Comparison of ENCODE assay signal across 19 cellular contexts in genomic region chr4:118762753-118763477, GRCh38.
A peak's percentile ranks its signal among the peaks of the same experiment; 100 is the strongest.
DNase-seq lines count a peak whose midpoint lies in the region; ATAC-seq, FAIRE-seq and TF ChIP-seq lines count a peak whose summit lies in the region.
"Had no signal": no experiment of that assay in that cellular context is flagged by ENCODE, and none has a peak within 500 bp of the region (broad histone marks: within the 10 kb centered on the region; RNA-seq: fewer than 3 reads in every experiment).

No MANE protein-coding gene starts in this region.

- TF ChIP-seq POLR2A in spleen (IDR thresholded peaks at IDR 0.05): no peak

- H3K4me3 ChIP-seq in adipocyte (ENCODE audit: low read length) (no peak overlapping the region), kidney (ENCODE audit: low read length in 2 of 2) (no peak overlapping the region), spleen (no peak overlapping the region), Caco-2 (ENCODE audit: low read depth, low read length) (no peak overlapping the region)
- H3K4me3 ChIP-seq: pancreas, SJSA1 had no signal

- H3K9me3 ChIP-seq in adipocyte (ENCODE audit: control insufficient read depth, low read length) (no peaks in the 10 kb centered on the region), kidney (ENCODE audit: control insufficient read depth in 1 of 2, low read length in 2 of 2) (no peaks in the 10 kb centered on the region), spleen (no peaks in the 10 kb centered on the region), Caco-2 (no peaks in the 10 kb centered on the region)
- H3K9me3 ChIP-seq: pancreas, SJSA1 had no signal

- WGBS in spleen, 5 donors: 78 to 89% (median 83%) methylated on average over 3 of the region's 3 CpGs

- peaks cover 48% of the 10 kb centered on the region for H3K36me3 ChIP-seq in adipocyte (ENCODE audit: control insufficient read depth, insufficient read depth, low read length, severe bottlenecking)
- peaks cover 10 to 13% of the 10 kb centered on the region in 2 donors for H3K36me3 ChIP-seq in kidney (ENCODE audit: control insufficient read depth in 1 of 2, insufficient read depth in 2 of 2, low read length in 2 of 2)
- peaks cover 0 to 77% (median 32%) of the 10 kb centered on the region in 6 donors for H3K36me3 ChIP-seq in spleen
- no peaks in the 10 kb centered on the region for H3K36me3 ChIP-seq in Caco-2 (ENCODE audit: control insufficient read depth, insufficient read depth, low read length)

- ATAC-seq in HG03196 (IDR thresholded peaks at IDR 0.05; ENCODE audit: unreplicated experiment) (no peak), GM19351 (IDR thresholded peaks at IDR 0.05; ENCODE audit: unreplicated experiment) (no peak)
- no peak for ATAC-seq in stimulated activated memory B cell treated with anti-CD40 and anti-IgM and Interleukin-4, amounts not matched to agents 10 μg/mL and 1 μg/mL and 100 μg/mL, for 72 hours
- ATAC-seq: HCT116, left cardiac atrium, pancreas had no signal

- H3K9ac ChIP-seq in adipocyte (ENCODE audit: low read length) (peak overlapping the region; percentile 65), kidney (ENCODE audit: low read length in 2 of 2) (no peak overlapping the region)

- intact Hi-C loops in kidney (cut with DNase I): no loop called here
- intact Hi-C loops in spleen (cut with DNase I; ENCODE audit: low total_unique reads): no loop called here
- intact Hi-C loops in Caco-2 (cut with micrococcal nuclease; ENCODE audit: unreplicated experiment): no loop called here

- peaks cover 24% of the 10 kb centered on the region for H3K4me1 Mint-ChIP-seq in stimulated activated memory B cell treated with anti-CD40 and anti-IgM and Interleukin-4, amounts not matched to agents 10 μg/mL and 1 μg/mL and 100 μg/mL, for 72 hours
- H3K4me1 Mint-ChIP-seq in Caco-2 (ENCODE audit: low read depth, unreplicated experiment): no peaks in the 10 kb centered on the region

- H3K36me3 Mint-ChIP-seq in stimulated activated memory B cell treated with anti-CD40 and anti-IgM and Interleukin-4, amounts not matched to agents 10 μg/mL and 1 μg/mL and 100 μg/mL, for 72 hours: peaks cover 37% of the 10 kb centered on the region
- H3K36me3 Mint-ChIP-seq in Caco-2 (ENCODE audit: insufficient read depth, unreplicated experiment): peaks cover 30% of the 10 kb centered on the region

- peaks cover 67% of the 10 kb centered on the region for H3K4me1 ChIP-seq in adipocyte (ENCODE audit: control insufficient read depth, insufficient read depth, low read length)
- H3K4me1 ChIP-seq in kidney (ENCODE audit: control insufficient read depth in 1 of 2, insufficient read depth in 1 of 2, low read depth in 1 of 2, low read length in 2 of 2): no peaks in the 10 kb centered on the region
- peaks cover 6 to 47% (median 17%) of the 10 kb centered on the region in 6 donors for H3K4me1 ChIP-seq in spleen
- no peaks in the 10 kb centered on the region for H3K4me1 ChIP-seq in Caco-2

- peak; percentile 53 for FAIRE-seq in kidney (lab: Jason Lieb, UNC)
- FAIRE-seq: GM18507 had no signal

- peak overlapping the region in 1 of 2 donors; percentile 11 for H3K27ac ChIP-seq in kidney (ENCODE audit: low read depth in 2 of 2, low read length in 2 of 2)
- peak overlapping the region in 7 of 8 donors; percentile 35 to 71 (median 63) for H3K27ac ChIP-seq in spleen
- H3K27ac ChIP-seq: pancreas, SJSA1 had no signal

- no peaks in the 10 kb centered on the region for H3K27me3 Mint-ChIP-seq in stimulated activated memory B cell treated with anti-CD40 and anti-IgM and Interleukin-4, amounts not matched to agents 10 μg/mL and 1 μg/mL and 100 μg/mL, for 72 hours
- no peaks in the 10 kb centered on the region for H3K27me3 Mint-ChIP-seq in Caco-2 (ENCODE audit: insufficient read depth, unreplicated experiment)
- H3K27me3 Mint-ChIP-seq: B cell; dendritic cell treated with granulocyte-macrophage colony-stimulating factor and Interleukin-4, amounts not matched to agents 40 ng/mL and 50 ng/mL, for 4 days had no signal

- CTCF ChIA-PET in Caco-2 (lab: Charles Lee): no interaction called here

- TF ChIP-seq CTCF in kidney (IDR thresholded peaks at IDR 0.05; ENCODE audit: borderline replicate concordance, extremely low read depth, insufficient read depth) (no peak), spleen (IDR thresholded peaks at IDR 0.05 in 8 of 11, conservative IDR thresholded peaks at IDR 0.05 in 3 of 11) (no peak), Caco-2 (IDR thresholded peaks at IDR 0.05; ENCODE audit: insufficient read depth in 1 of 2, low read depth in 1 of 2, low read length in 1 of 2, severe bottlenecking in 1 of 2, unreplicated experiment in 1 of 2) (no peak)

- no peaks in the 10 kb centered on the region for H3K9me3 Mint-ChIP-seq in stimulated activated memory B cell treated with anti-CD40 and anti-IgM and Interleukin-4, amounts not matched to agents 10 μg/mL and 1 μg/mL and 100 μg/mL, for 72 hours
- H3K9me3 Mint-ChIP-seq in Caco-2 (ENCODE audit: unreplicated experiment): no peaks in the 10 kb centered on the region
- H3K9me3 Mint-ChIP-seq: dendritic cell treated with granulocyte-macrophage colony-stimulating factor and Interleukin-4, amounts not matched to agents 40 ng/mL and 50 ng/mL, for 4 days had no signal

- H3K27ac Mint-ChIP-seq in stimulated activated memory B cell treated with anti-CD40 and anti-IgM and Interleukin-4, amounts not matched to agents 10 μg/mL and 1 μg/mL and 100 μg/mL, for 72 hours: no peak overlapping the region
- no peak overlapping the region for H3K27ac Mint-ChIP-seq in Caco-2 (ENCODE audit: unreplicated experiment)
- H3K27ac Mint-ChIP-seq: B cell; dendritic cell treated with granulocyte-macrophage colony-stimulating factor and Interleukin-4, amounts not matched to agents 40 ng/mL and 50 ng/mL, for 4 days had no signal

- DNase-seq in EH (ENCODE audit: low read depth) (peak; percentile 79), adipocyte (ENCODE audit: low read depth) (peak; percentile 65), kidney (no peak), spleen (no peak), Caco-2 (no peak)
- DNase-seq: activated CD8-positive, alpha-beta memory T cell treated with anti-CD3 and anti-CD28 coated beads, Interleukin-2, amount 50 U/mL, for 48 hours; DMS 273 treated with DMSO at 0.1 percent for 48 hours; left cardiac atrium; MM.1S; NCI-H69; pancreas had no signal

- POLR2A ChIA-PET in Caco-2 (lab: Charles Lee): no interaction called here

- no peak overlapping the region for H3K4me3 Mint-ChIP-seq in stimulated activated memory B cell treated with anti-CD40 and anti-IgM and Interleukin-4, amounts not matched to agents 10 μg/mL and 1 μg/mL and 100 μg/mL, for 72 hours
- no peak overlapping the region for H3K4me3 Mint-ChIP-seq in Caco-2 (ENCODE audit: unreplicated experiment)
- H3K4me3 Mint-ChIP-seq: B cell; dendritic cell treated with granulocyte-macrophage colony-stimulating factor and Interleukin-4, amounts not matched to agents 40 ng/mL and 50 ng/mL, for 4 days had no signal

- no TSS peak for BruUV-seq in Caco-2 (replicated peaks; lab: Mats Ljungman, UMichigan)

- H3K27me3 ChIP-seq in adipocyte (replicated peaks; ENCODE audit: control insufficient read depth, insufficient read depth, low read length): no peaks in the 10 kb centered on the region
- no peaks in the 10 kb centered on the region for H3K27me3 ChIP-seq in spleen (replicated peaks in 1 of 7)
- no peaks in the 10 kb centered on the region for H3K27me3 ChIP-seq in Caco-2 (replicated peaks; ENCODE audit: control insufficient read depth, insufficient read depth, low read length)
- H3K27me3 ChIP-seq: pancreas, SJSA1 had no signal

Comparison
In these comparisons a context has a peak if more than half of its experiments do, and no peak if none do; other contexts are left out.
1. DNase-seq: peak in EH (single experiment) and adipocyte (single experiment); none in kidney (single experiment), spleen (single experiment) and Caco-2 (0 of 2).